13 cellular contexts compared by ENCODE assay signal in the genomic region with DNA sequence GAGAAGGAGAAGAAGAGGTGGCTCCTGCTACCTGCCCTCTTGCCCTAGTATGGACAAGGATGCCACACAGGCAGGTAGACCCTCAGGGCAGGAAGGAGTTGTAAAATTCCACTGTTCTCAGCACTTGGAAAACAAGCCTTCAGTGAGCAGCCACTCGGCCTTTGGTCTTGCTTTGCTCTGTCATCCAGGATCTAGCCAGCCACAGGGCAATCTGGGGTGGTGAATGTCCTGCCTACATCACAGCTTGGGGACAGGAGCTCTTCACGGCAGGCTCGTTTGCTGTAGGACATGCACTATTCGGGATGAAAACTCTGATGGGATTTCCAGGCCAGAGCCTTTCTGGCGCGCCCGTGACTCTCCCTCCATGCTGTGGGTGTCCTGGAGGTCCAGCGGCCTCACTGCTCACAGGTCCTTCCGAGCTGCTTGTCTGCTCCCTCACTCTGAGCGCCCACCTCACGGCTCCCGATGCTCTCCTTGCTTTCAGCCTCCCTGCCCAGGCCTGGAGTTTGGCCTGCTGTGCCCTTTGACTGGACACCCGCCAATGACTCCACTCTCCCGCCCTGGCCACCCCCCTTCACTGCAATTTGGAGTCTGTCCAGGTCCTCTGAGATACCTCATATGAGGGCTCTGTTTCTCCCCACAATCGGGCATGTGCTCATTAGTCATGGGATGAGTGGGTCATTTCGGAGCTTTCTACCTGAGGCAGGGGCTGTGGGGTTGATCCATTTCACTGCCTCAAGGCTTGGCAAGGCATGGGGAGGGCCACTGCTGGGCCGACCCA.
DNase-seq lines count a peak whose midpoint lies in the region; ATAC-seq, FAIRE-seq and TF ChIP-seq lines count a peak whose summit lies in the region.
"Had no signal": no experiment of that assay in that cellular context is flagged by ENCODE, and none has a peak within 500 bp of the region (broad histone marks: within the 10 kb centered on the region; RNA-seq: fewer than 3 reads in every experiment).

No MANE protein-coding gene starts in this region.

- no peak for ATAC-seq in GM21381 (IDR thresholded peaks at IDR 0.05; ENCODE audit: unreplicated experiment)
- ATAC-seq: stimulated activated effector memory CD8-positive, alpha-beta T cell treated with anti-CD3 and anti-CD28 coated beads, Interleukin-12 subunit alpha, Interleukin-12 subunit beta, amount 100 ng/mL, for 72 hours had no signal

- H3K27ac Mint-ChIP-seq in astrocyte (ENCODE audit: unreplicated experiment) = no peak overlapping the region
- H3K27ac Mint-ChIP-seq: stimulated activated effector memory CD8-positive, alpha-beta T cell treated with anti-CD3 and anti-CD28 coated beads, Interleukin-12 subunit alpha, Interleukin-12 subunit beta, amount 100 ng/mL, for 72 hours had no signal

- H3K4me1 Mint-ChIP-seq in astrocyte (ENCODE audit: low read depth, unreplicated experiment) = peaks cover 3% of the 10 kb centered on the region
- H3K4me1 Mint-ChIP-seq: stimulated activated effector memory CD8-positive, alpha-beta T cell treated with anti-CD3 and anti-CD28 coated beads, Interleukin-12 subunit alpha, Interleukin-12 subunit beta, amount 100 ng/mL, for 72 hours had no signal

- H3K9me3 ChIP-seq in astrocyte (ENCODE audit: insufficient read depth, low read depth, low read length) (no peaks in the 10 kb centered on the region), left ventricle myocardium inferior (replicated peaks) (no peaks in the 10 kb centered on the region)

- no peak for TF ChIP-seq CTCF in astrocyte (IDR thresholded peaks at IDR 0.05; ENCODE audit: insufficient read depth, low read depth, low read length)
- no peak for TF ChIP-seq CTCF in left ventricle myocardium inferior (IDR thresholded peaks at IDR 0.05; ENCODE audit: borderline replicate concordance)

- H3K27ac ChIP-seq in astrocyte (ENCODE audit: low read depth, low read length) (peak overlapping the region; percentile 35), left ventricle myocardium inferior (replicated peaks) (peak overlapping the region; percentile 39)
- H3K27ac ChIP-seq: HL-60 had no signal

- H3K27me3 ChIP-seq in astrocyte (ENCODE audit: insufficient read depth, low read length) = peaks cover 9% of the 10 kb centered on the region
- no peaks in the 10 kb centered on the region for H3K27me3 ChIP-seq in left ventricle myocardium inferior (ENCODE audit: low read depth)

- peak overlapping the region; percentile 37 for H3K4me2 ChIP-seq in astrocyte (ENCODE audit: low read length)

- peaks cover 1% of the 10 kb centered on the region for H3K9me3 Mint-ChIP-seq in astrocyte (ENCODE audit: unreplicated experiment)
- H3K9me3 Mint-ChIP-seq: stimulated activated effector memory CD8-positive, alpha-beta T cell treated with anti-CD3 and anti-CD28 coated beads, Interleukin-12 subunit alpha, Interleukin-12 subunit beta, amount 100 ng/mL, for 72 hours had no signal

- intact Hi-C loops in left ventricle myocardium inferior (cut with micrococcal nuclease) = no loop called here

- no peak overlapping the region for H2AFZ ChIP-seq in astrocyte (ENCODE audit: low read depth, low read length)

- H3K4me1 ChIP-seq in astrocyte (ENCODE audit: insufficient read depth, low read length) (peaks cover 19% of the 10 kb centered on the region), left ventricle myocardium inferior (peaks cover 46% of the 10 kb centered on the region)

- H3K36me3 ChIP-seq in astrocyte (ENCODE audit: insufficient read depth, low read length) (no peaks in the 10 kb centered on the region), left ventricle myocardium inferior (no peaks in the 10 kb centered on the region)

- DNase-seq in HT1080 (ENCODE audit: low read depth) (peak; percentile 27), astrocyte (ENCODE audit: low read depth) (peak; percentile 69), left ventricle myocardium inferior (no peak), stromal cell of bone marrow (ENCODE audit: low read depth) (peak; percentile 28), NCI-H2107 (lab: John Stamatoyannopoulos, UW) (no peak), NCI-H345 treated with DMSO at 0.1 percent for 48 hours (lab: John Stamatoyannopoulos, UW; ENCODE audit: unreplicated experiment) (no peak)
- DNase-seq: NCI-H1436; stimulated activated CD4-positive, alpha-beta T cell treated with anti-CD3 and anti-CD28 coated beads, Interleukin-15, amount 100 ng/mL, for 24 hours had no signal

- H3K27me3 Mint-ChIP-seq in astrocyte (ENCODE audit: low read depth, unreplicated experiment) = peaks cover 56% of the 10 kb centered on the region

- H3K79me2 ChIP-seq in astrocyte (ENCODE audit: insufficient read depth, low read length) = no peaks in the 10 kb centered on the region

- H3K4me3 Mint-ChIP-seq in astrocyte (ENCODE audit: unreplicated experiment) = no peak overlapping the region
- H3K4me3 Mint-ChIP-seq: stimulated activated effector memory CD8-positive, alpha-beta T cell treated with anti-CD3 and anti-CD28 coated beads, Interleukin-12 subunit alpha, Interleukin-12 subunit beta, amount 100 ng/mL, for 72 hours had no signal

- no peak overlapping the region for H3K9ac ChIP-seq in astrocyte (ENCODE audit: low read length)

- no peak for FAIRE-seq in astrocyte (lab: Jason Lieb, UNC)
- FAIRE-seq: G401.6, TTC549 had no signal

- H3K36me3 Mint-ChIP-seq in astrocyte (ENCODE audit: low read depth, unreplicated experiment) = peaks cover 2% of the 10 kb centered on the region
- H3K36me3 Mint-ChIP-seq: stimulated activated effector memory CD8-positive, alpha-beta T cell treated with anti-CD3 and anti-CD28 coated beads, Interleukin-12 subunit alpha, Interleukin-12 subunit beta, amount 100 ng/mL, for 72 hours had no signal

- H4K20me1 ChIP-seq in astrocyte (ENCODE audit: insufficient read depth, low read length) = no peaks in the 10 kb centered on the region

- H3K4me3 ChIP-seq in astrocyte (ENCODE audit: insufficient read depth, low read depth, low read length) (no peak overlapping the region), left ventricle myocardium inferior (no peak overlapping the region)

Comparison
In these comparisons a context has a peak if more than half of its experiments do, and no peak if none do; other contexts are left out.
1. DNase-seq: peak in HT1080 (single experiment), astrocyte (single experiment) and stromal cell of bone marrow (single experiment); none in left ventricle myocardium inferior (single experiment), NCI-H2107 (single experiment) and NCI-H345 treated with DMSO at 0.1 percent for 48 hours (single experiment).